In the genomic region with DNA sequence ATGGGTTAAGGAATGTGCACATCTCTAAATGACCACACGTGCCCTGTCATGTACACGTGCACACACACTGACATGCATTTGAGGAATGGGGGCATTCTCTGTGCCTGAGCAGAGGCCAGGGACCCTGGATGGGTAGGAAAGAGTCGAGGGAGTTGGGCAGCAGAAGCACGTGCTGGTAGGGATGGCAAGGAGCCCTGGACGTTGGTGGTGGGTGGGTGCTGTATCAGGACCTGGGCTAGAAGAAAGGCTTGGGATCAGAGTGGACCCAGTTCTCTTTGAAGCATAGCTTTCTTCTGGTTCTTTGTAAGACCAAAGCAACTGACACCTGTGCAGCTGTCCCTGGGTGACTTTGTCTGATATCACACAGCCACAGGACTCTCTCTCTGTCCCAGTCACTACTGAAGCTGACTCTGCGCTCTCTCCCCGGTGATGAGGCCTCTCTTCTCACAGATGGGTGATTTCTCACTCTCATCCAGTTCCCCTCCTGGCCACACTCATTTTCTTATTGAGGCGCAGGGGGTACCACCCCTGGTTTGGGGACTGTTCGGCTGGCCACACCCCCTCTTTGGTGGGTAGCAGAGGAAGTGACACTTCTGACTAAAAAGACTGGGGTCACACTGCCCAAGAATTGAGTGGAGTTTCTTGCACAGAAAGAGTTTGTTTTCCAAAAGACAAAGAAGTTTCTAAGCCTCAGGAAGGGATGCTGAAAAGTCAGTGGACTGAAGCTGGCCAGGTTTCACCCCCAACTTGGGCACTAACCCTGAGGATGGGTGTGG, we compare ENCODE assay signal across 10 cellular contexts.
DNase-seq lines count a peak whose midpoint lies in the region; ATAC-seq lines count a peak whose summit lies in the region.
"Had no signal": no experiment of that assay in that cellular context is flagged by ENCODE, and none has a peak within 500 bp of the region (broad histone marks: within the 10 kb centered on the region; RNA-seq: fewer than 3 reads in every experiment).

No MANE protein-coding gene starts in this region.

- H2AK5ac ChIP-seq in mesenchymal stem cell (ENCODE audit: low read length, severe bottlenecking), result peak overlapping the region; percentile 77

- H4K8ac ChIP-seq in mesenchymal stem cell (ENCODE audit: low read length), result no peak overlapping the region

- H3K9me3 ChIP-seq in mesenchymal stem cell (ENCODE audit: control insufficient read depth, low read length), result no peaks in the 10 kb centered on the region

- DNase-seq in mesenchymal stem cell (no peak), NCI-H1105 treated with DMSO at 0.1 percent for 48 hours (lab: John Stamatoyannopoulos, UW) (no peak), AG20443 (ENCODE audit: low spot score) (no peak), H7 (no peak)
- DNase-seq: activated gamma-delta T cell, Calu3, nucleus accumbens had no signal

- H2BK120ac ChIP-seq in mesenchymal stem cell (ENCODE audit: low read depth, low read length), result no peak overlapping the region

- peaks cover 0 to 46% of the 10 kb centered on the region in 2 experiments for H3K27me3 ChIP-seq in mesenchymal stem cell (ENCODE audit: control insufficient read depth in 1 of 2, insufficient read depth in 1 of 2, low read length in 2 of 2)
- peaks cover 5% of the 10 kb centered on the region for H3K27me3 ChIP-seq in H7 (ENCODE audit: control insufficient read depth, insufficient read depth, low read length)

- H3K4me3 ChIP-seq in mesenchymal stem cell (ENCODE audit: insufficient read depth in 1 of 2, low read depth in 1 of 2, low read length in 2 of 2) (no peak overlapping the region), H7 (ENCODE audit: insufficient read depth, low read depth, low read length) (no peak overlapping the region)

- H2BK12ac ChIP-seq in mesenchymal stem cell (ENCODE audit: low read length in 2 of 2), result no peak overlapping the region

- no peak overlapping the region for H2BK15ac ChIP-seq in mesenchymal stem cell (ENCODE audit: low read depth, poor library complexity, severe bottlenecking)

- H3K14ac ChIP-seq in mesenchymal stem cell (ENCODE audit: low read length in 2 of 2), result peak overlapping the region in 1 of 2 experiments; percentile 14

- no peak overlapping the region for H4K91ac ChIP-seq in mesenchymal stem cell (ENCODE audit: low read length)

- H3K9ac ChIP-seq in mesenchymal stem cell (ENCODE audit: low read length), result no peak overlapping the region

- H2AFZ ChIP-seq in mesenchymal stem cell (ENCODE audit: low read depth, low read length), result no peak overlapping the region

- H2BK5ac ChIP-seq in mesenchymal stem cell (ENCODE audit: low read depth, low read length, poor library complexity, severe bottlenecking), result no peak overlapping the region

- H3K23ac ChIP-seq in mesenchymal stem cell (ENCODE audit: low read length in 2 of 2), result no peak overlapping the region

- WGBS in mesenchymal stem cell, result 78% methylated on average over 8 of the region's 9 CpGs

- peaks cover 60% of the 10 kb centered on the region for H3K4me1 ChIP-seq in mesenchymal stem cell (ENCODE audit: control insufficient read depth, insufficient read depth, low read depth, low read length)

- no peak overlapping the region for H3K4ac ChIP-seq in mesenchymal stem cell (ENCODE audit: low read depth in 1 of 2, low read length in 2 of 2)

- peak overlapping the region in 1 of 2 experiments; percentile 28 for H3K18ac ChIP-seq in mesenchymal stem cell (ENCODE audit: low read depth in 1 of 2, low read length in 2 of 2)

- H3K4me2 ChIP-seq in mesenchymal stem cell (ENCODE audit: low read length, poor library complexity, severe bottlenecking), result no peak overlapping the region

- no peak overlapping the region for H3K27ac ChIP-seq in mesenchymal stem cell (ENCODE audit: low read length, poor library complexity, severe bottlenecking)

- ATAC-seq in GM18499 (IDR thresholded peaks at IDR 0.05; ENCODE audit: insufficient read depth, unreplicated experiment) (peak; percentile 39), GM19397 (IDR thresholded peaks at IDR 0.05; ENCODE audit: unreplicated experiment) (peak; percentile 46), HG03460 (IDR thresholded peaks at IDR 0.05; ENCODE audit: unreplicated experiment) (peak; percentile 55)

- H3K79me1 ChIP-seq in mesenchymal stem cell (replicated peaks; ENCODE audit: low read length, poor library complexity, severe bottlenecking), result no peaks in the 10 kb centered on the region

- peaks cover 0 to 22% of the 10 kb centered on the region in 2 experiments for H3K36me3 ChIP-seq in mesenchymal stem cell (ENCODE audit: control insufficient read depth in 1 of 2, insufficient read depth in 2 of 2, low read depth in 1 of 2, low read length in 2 of 2)
- H3K36me3 ChIP-seq in H7 (replicated peaks; ENCODE audit: control insufficient read depth, insufficient read depth, low read length), result no peaks in the 10 kb centered on the region
